ENCODE assay signal across 23 cellular contexts in genomic region chr21:39106881-39107462, GRCh38.
"Had no signal": no experiment of that assay in that cellular context is flagged by ENCODE, and none has a peak within 500 bp of the region (broad histone marks: within the 10 kb centered on the region; RNA-seq: fewer than 3 reads in every experiment).

No MANE protein-coding gene starts in this region.

- H3K27ac ChIP-seq: RWPE1, SJCRH30, VCaP had no signal

- H3K27me3 ChIP-seq: Peyer's patch had no signal

- H3K4me1 ChIP-seq: SJCRH30 had no signal

- H3K36me3 ChIP-seq: Peyer's patch, SJCRH30 had no signal

- H3K4me3 Mint-ChIP-seq: activated CD4-positive, alpha-beta memory T cell treated with anti-CD3 and anti-CD28 coated beads for 36 hours; activated CD4-positive, alpha-beta T cell treated with anti-CD3 and anti-CD28 coated beads, Interleukin-2, amount 10 ng/mL, durations not matched to agents 7 days and 5 days; activated naive CD8-positive, alpha-beta T cell; activated T-cell treated with anti-CD3 and anti-CD28 coated beads, Interleukin-2, amount 50 U/mL, for 4 hours; brain had no signal

- H3K9ac ChIP-seq: SK-N-SH had no signal

- H3K4me2 ChIP-seq: SK-N-SH had no signal

- H3K36me3 Mint-ChIP-seq: activated CD4-positive, alpha-beta memory T cell treated with anti-CD3 and anti-CD28 coated beads for 36 hours; activated naive CD8-positive, alpha-beta T cell had no signal

- DNase-seq: activated CD4-positive, alpha-beta memory T cell treated with anti-CD3 and anti-CD28 coated beads for 36 hours; activated CD4-positive, alpha-beta T cell treated with anti-CD3 and anti-CD28 coated beads, Interleukin-2, amount 10 ng/mL, durations not matched to agents 7 days and 5 days; activated CD4-positive, CD25-positive, alpha-beta regulatory T cell; activated effector memory CD4-positive, alpha-beta T cell treated with anti-CD3 and anti-CD28 coated beads, Interleukin-2, amount 50 U/mL, for 16 hours; activated naive CD4-positive, alpha-beta T cell treated with Interleukin-2 at 50 U/mL for 16 hours; activated T-cell treated with anti-CD3 and anti-CD28 coated beads, Interleukin-2, amount 50 U/mL, for 4 hours; Karpas-422; MM.1S; NCI-H1105; NCI-H1436; NCI-H1694 treated with DMSO at 0.1 percent for 48 hours; NCI-H2081; NCI-H446; NCI-H524; Peyer's patch; Right ventricle myocardium superior; SJCRH30; SK-N-SH; T-helper 1 cell had no signal

- H3K4me3 ChIP-seq: Peyer's patch, SJCRH30 had no signal

- H3K27ac Mint-ChIP-seq: activated CD4-positive, alpha-beta memory T cell treated with anti-CD3 and anti-CD28 coated beads for 36 hours; activated CD4-positive, alpha-beta T cell treated with anti-CD3 and anti-CD28 coated beads, Interleukin-2, amount 10 ng/mL, durations not matched to agents 7 days and 5 days; activated naive CD8-positive, alpha-beta T cell had no signal

- ATAC-seq: activated T-cell treated with anti-CD3 and anti-CD28 coated beads, Interleukin-2, amount 50 U/mL, for 4 hours had no signal

- H3K9me3 Mint-ChIP-seq: activated CD4-positive, alpha-beta memory T cell treated with anti-CD3 and anti-CD28 coated beads for 36 hours; activated CD4-positive, alpha-beta T cell treated with anti-CD3 and anti-CD28 coated beads, Interleukin-2, amount 10 ng/mL, durations not matched to agents 7 days and 5 days; activated T-cell treated with anti-CD3 and anti-CD28 coated beads, Interleukin-2, amount 50 U/mL, for 4 hours had no signal

- H3K9me3 ChIP-seq: Peyer's patch, SJCRH30, SK-N-SH had no signal

- H3K4me1 Mint-ChIP-seq: activated CD4-positive, alpha-beta T cell treated with anti-CD3 and anti-CD28 coated beads, Interleukin-2, amount 10 ng/mL, durations not matched to agents 7 days and 5 days had no signal
